Comparison of ENCODE assay signal across 9 cellular contexts in the genomic region with DNA sequence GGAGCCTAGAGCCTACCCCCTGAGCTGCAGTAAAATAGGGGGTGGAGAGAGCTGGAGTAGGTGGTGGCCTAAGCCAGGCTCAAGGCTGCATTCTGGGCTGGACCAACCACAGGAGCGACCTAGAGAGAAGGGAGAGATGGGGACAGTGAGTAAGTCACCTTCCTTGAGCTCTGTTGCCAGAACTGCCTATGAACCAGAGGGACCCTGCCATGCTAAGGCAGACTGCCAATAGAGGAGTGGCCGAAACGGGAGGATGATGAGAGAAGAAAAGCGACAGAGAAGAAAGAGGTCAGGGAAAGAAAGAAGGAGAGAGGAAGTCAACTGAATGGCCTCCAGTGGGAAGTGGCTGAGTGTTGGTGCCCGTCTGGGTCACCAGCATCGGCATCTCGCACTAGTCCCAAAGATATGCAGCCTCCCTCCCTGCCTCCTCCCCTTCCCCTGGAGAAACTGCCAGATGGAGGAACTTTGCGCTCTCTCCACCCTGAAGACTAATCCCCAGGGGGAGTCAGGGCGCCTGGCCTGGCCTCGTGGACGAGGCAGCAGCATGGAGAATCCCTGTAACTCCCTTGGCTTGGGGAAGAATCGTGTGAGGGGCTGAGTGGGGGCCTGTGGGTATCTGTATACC. TPM values are rescaled to one million over a fixed set of nuclear protein-coding genes. Genes with fewer than 3 reads are reported as not detected.
DNase-seq lines count a peak whose midpoint lies in the region; TF ChIP-seq lines count a peak whose summit lies in the region.
"Had no signal": no experiment of that assay in that cellular context is flagged by ENCODE, and none has a peak within 500 bp of the region (broad histone marks: within the 10 kb centered on the region; RNA-seq: fewer than 3 reads in every experiment).

No MANE protein-coding gene starts in this region.

- POLR2A ChIA-PET in MCF 10A (lab: Yijun Ruan, JAX), result interaction anchor here (0.6 to 2.4 kb wide), 2 partner anchors 27 to 75 kb away, joined by 3 to 8 read pairs; no protein-coding TSS in a partner anchor
- POLR2A ChIA-PET in activated CD4-positive, alpha-beta memory T cell treated with anti-CD3 and anti-CD28 coated beads, Interleukin-2, amount 10 ng/mL, durations not matched to agents 7 days and 5 days (lab: Charles Lee), result interaction anchor here (0.7 to 4.2 kb wide), 14 partner anchors 11 to 150 kb away, joined by 3 to 55 read pairs (median 4); a partner anchor contains a TSS

- 74% methylated on average over 9 of the region's 12 CpGs for WGBS in mesenchymal stem cell

- H3K36me3 Mint-ChIP-seq in MCF 10A (ENCODE audit: insufficient read depth, unreplicated experiment), result peaks cover 18% of the 10 kb centered on the region
- peaks cover 39% of the 10 kb centered on the region for H3K36me3 Mint-ChIP-seq in activated CD4-positive, alpha-beta memory T cell treated with anti-CD3 and anti-CD28 coated beads, Interleukin-2, amount 10 ng/mL, durations not matched to agents 7 days and 5 days (ENCODE audit: low read depth)

- H4K91ac ChIP-seq in mesenchymal stem cell (ENCODE audit: low read length), result no peak overlapping the region

- no peak overlapping the region for H3K4ac ChIP-seq in mesenchymal stem cell (ENCODE audit: low read depth in 1 of 2, low read length in 2 of 2)

- no peak overlapping the region for H2BK15ac ChIP-seq in mesenchymal stem cell (ENCODE audit: low read depth, poor library complexity, severe bottlenecking)

- H2BK5ac ChIP-seq in mesenchymal stem cell (ENCODE audit: low read depth, low read length, poor library complexity, severe bottlenecking), result no peak overlapping the region

- no peak overlapping the region for H2AK5ac ChIP-seq in mesenchymal stem cell (ENCODE audit: low read length, severe bottlenecking)

- peak overlapping the region in 1 of 3 donors; percentile 30 for H3K4me3 ChIP-seq in breast epithelium
- H3K4me3 ChIP-seq in mesenchymal stem cell (ENCODE audit: insufficient read depth in 1 of 2, low read depth in 1 of 2, low read length in 2 of 2), result peak overlapping the region in 1 of 2 experiments; percentile 64
- H3K4me3 ChIP-seq in uterus, result no peak overlapping the region

- H3K9me3 Mint-ChIP-seq in MCF 10A (ENCODE audit: unreplicated experiment), result no peaks in the 10 kb centered on the region
- H3K9me3 Mint-ChIP-seq in activated CD4-positive, alpha-beta memory T cell treated with anti-CD3 and anti-CD28 coated beads, Interleukin-2, amount 10 ng/mL, durations not matched to agents 7 days and 5 days, result no peaks in the 10 kb centered on the region

- H3K27ac ChIP-seq in breast epithelium (peak overlapping the region; percentile 50 to 82), mesenchymal stem cell (ENCODE audit: low read length, poor library complexity, severe bottlenecking) (no peak overlapping the region), uterus (peak overlapping the region; percentile 70 to 71)

- no peak overlapping the region for H3K4me3 Mint-ChIP-seq in MCF 10A (ENCODE audit: unreplicated experiment)
- H3K4me3 Mint-ChIP-seq in activated CD4-positive, alpha-beta memory T cell treated with anti-CD3 and anti-CD28 coated beads, Interleukin-2, amount 10 ng/mL, durations not matched to agents 7 days and 5 days, result peak overlapping the region; percentile 57

- no peak overlapping the region for H3K4me2 ChIP-seq in mesenchymal stem cell (ENCODE audit: low read length, poor library complexity, severe bottlenecking)

- DNase-seq in breast epithelium (ENCODE audit: low spot score in 2 of 2) (no peak), MCF 10A (ENCODE audit: unreplicated experiment) (no peak), mesenchymal stem cell (no peak), uterus (no peak), GF-D8 (lab: John Stamatoyannopoulos, UW) (no peak), activated gamma-delta T cell (lab: John Stamatoyannopoulos, UW) (no peak)
- no peak for DNase-seq in activated CD4-positive, alpha-beta memory T cell treated with anti-CD3 and anti-CD28 coated beads, Interleukin-2, amount 10 ng/mL, durations not matched to agents 7 days and 5 days
- no peak for DNase-seq in stimulated activated naive CD4-positive, alpha-beta T cell (lab: John Stamatoyannopoulos, UW)
- DNase-seq: NCI-H2171 had no signal

- peaks cover 7% of the 10 kb centered on the region for H3K79me1 ChIP-seq in mesenchymal stem cell (replicated peaks; ENCODE audit: low read length, poor library complexity, severe bottlenecking)

- no TSS peak for BruUV-seq in MCF 10A (replicated peaks; lab: Mats Ljungman, UMichigan)

- H3K36me3 ChIP-seq in breast epithelium, result no peaks in the 10 kb centered on the region
- peaks cover 5 to 37% of the 10 kb centered on the region in 2 experiments for H3K36me3 ChIP-seq in mesenchymal stem cell (ENCODE audit: control insufficient read depth in 1 of 2, insufficient read depth in 2 of 2, low read depth in 1 of 2, low read length in 2 of 2)
- no peaks in the 10 kb centered on the region for H3K36me3 ChIP-seq in uterus

- intact Hi-C loops in breast epithelium (cut with DNase I; ENCODE audit: low total_unique reads) (no loop called here), MCF 10A (cut with micrococcal nuclease) (loop anchor here (2.0 kb wide), 1 partner anchor 39 kb away; no protein-coding TSS in a partner anchor), uterus (cut with DNase I; ENCODE audit: low total_unique reads) (loop anchor here (5.0 kb wide), 1 partner anchor 111 kb away; no protein-coding TSS in a partner anchor)

- no peaks in the 10 kb centered on the region for H3K4me1 ChIP-seq in breast epithelium
- H3K4me1 ChIP-seq in mesenchymal stem cell (ENCODE audit: control insufficient read depth, insufficient read depth, low read depth, low read length), result peaks cover 34% of the 10 kb centered on the region
- no peaks in the 10 kb centered on the region for H3K4me1 ChIP-seq in uterus

- H3K4me1 Mint-ChIP-seq in MCF 10A (ENCODE audit: insufficient read depth, unreplicated experiment), result no peaks in the 10 kb centered on the region
- H3K4me1 Mint-ChIP-seq in activated CD4-positive, alpha-beta memory T cell treated with anti-CD3 and anti-CD28 coated beads, Interleukin-2, amount 10 ng/mL, durations not matched to agents 7 days and 5 days, result peaks cover 57% of the 10 kb centered on the region

- H3K9me3 ChIP-seq in breast epithelium, result no peaks in the 10 kb centered on the region
- no peaks in the 10 kb centered on the region for H3K9me3 ChIP-seq in mesenchymal stem cell (ENCODE audit: control insufficient read depth, low read length)
- no peaks in the 10 kb centered on the region for H3K9me3 ChIP-seq in uterus

- no peak overlapping the region for H3K27ac Mint-ChIP-seq in MCF 10A (ENCODE audit: low read depth, unreplicated experiment)
- H3K27ac Mint-ChIP-seq in activated CD4-positive, alpha-beta memory T cell treated with anti-CD3 and anti-CD28 coated beads, Interleukin-2, amount 10 ng/mL, durations not matched to agents 7 days and 5 days, result peak overlapping the region; percentile 95

- CTCF ChIA-PET in MCF 10A (lab: Yijun Ruan, JAX), result interaction anchor here (0.6 to 2.3 kb wide), 12 partner anchors 10 to 1437 kb away, joined by 3 to 9 read pairs (median 4); no protein-coding TSS in a partner anchor
- CTCF ChIA-PET in activated CD4-positive, alpha-beta memory T cell treated with anti-CD3 and anti-CD28 coated beads, Interleukin-2, amount 10 ng/mL, durations not matched to agents 7 days and 5 days (lab: Charles Lee), result interaction anchor here (0.5 to 4.5 kb wide), 14 partner anchors 9 to 124 kb away, joined by 3 to 103 read pairs (median 4); a partner anchor contains a TSS

- peak overlapping the region; percentile 62 for H3K9ac ChIP-seq in mesenchymal stem cell (ENCODE audit: low read length)

- no peak overlapping the region for H2BK120ac ChIP-seq in mesenchymal stem cell (ENCODE audit: low read depth, low read length)

- TF ChIP-seq CTCF in breast epithelium (IDR thresholded peaks at IDR 0.05) (no peak), MCF 10A (IDR thresholded peaks at IDR 0.05; ENCODE audit: unreplicated experiment) (no peak), uterus (IDR thresholded peaks at IDR 0.05) (no peak)

- no peak overlapping the region for H2AFZ ChIP-seq in mesenchymal stem cell (ENCODE audit: low read depth, low read length)

- peak overlapping the region in 1 of 2 experiments; percentile 43 for H3K18ac ChIP-seq in mesenchymal stem cell (ENCODE audit: low read depth in 1 of 2, low read length in 2 of 2)

- H2BK12ac ChIP-seq in mesenchymal stem cell (ENCODE audit: low read length in 2 of 2), result peak overlapping the region in 1 of 2 experiments; percentile 15

- no peak overlapping the region for H4K8ac ChIP-seq in mesenchymal stem cell (ENCODE audit: low read length)

- H3K27me3 ChIP-seq in breast epithelium, result peaks cover 0 to 13% of the 10 kb centered on the region in 2 donors
- peaks cover 0 to 12% of the 10 kb centered on the region in 2 experiments for H3K27me3 ChIP-seq in mesenchymal stem cell (ENCODE audit: control insufficient read depth in 1 of 2, insufficient read depth in 1 of 2, low read length in 2 of 2)
- no peaks in the 10 kb centered on the region for H3K27me3 ChIP-seq in uterus

- no peak overlapping the region for H3K23ac ChIP-seq in mesenchymal stem cell (ENCODE audit: low read length in 2 of 2)

- no peak overlapping the region for H3K14ac ChIP-seq in mesenchymal stem cell (ENCODE audit: low read length in 2 of 2)

- TF ChIP-seq POLR2A in breast epithelium (IDR thresholded peaks at IDR 0.05) (no peak), uterus (IDR thresholded peaks at IDR 0.05) (no peak)

- peaks cover 12% of the 10 kb centered on the region for H3K27me3 Mint-ChIP-seq in MCF 10A (ENCODE audit: insufficient read depth, unreplicated experiment)
- no peaks in the 10 kb centered on the region for H3K27me3 Mint-ChIP-seq in activated CD4-positive, alpha-beta memory T cell treated with anti-CD3 and anti-CD28 coated beads, Interleukin-2, amount 10 ng/mL, durations not matched to agents 7 days and 5 days

RNA-seq across cellular contexts. Expression of a gene that starts 28.8 kb away (rescaled TPM):
- total RNA-seq in breast epithelium, result 10 to 100 TPM in 1 of 3 donors, 1 to 10 TPM in 2; 5.3 to 10.7 (median 9.2) TPM
- total RNA-seq in MCF 10A (2022), result 19.5 and 23.6 TPM in 2 replicates
- total RNA-seq in activated CD4-positive, alpha-beta memory T cell treated with anti-CD3 and anti-CD28 coated beads, Interleukin-2, amount 10 ng/mL, durations not matched to agents 7 days and 5 days, result 10 to 100 TPM; 48.0 to 48.7 TPM
- 21.0 TPM for polyA plus RNA-seq in mesenchymal stem cell (2013, experiment 1 of 2)
- 20.8 TPM for polyA plus RNA-seq in mesenchymal stem cell (2013, experiment 2 of 2)
- total RNA-seq in uterus, result 10 to 100 TPM in 2 of 4 donors, 1 to 10 TPM in 2; 4.6 to 22.3 (median 11.8) TPM
